In the genomic region with DNA sequence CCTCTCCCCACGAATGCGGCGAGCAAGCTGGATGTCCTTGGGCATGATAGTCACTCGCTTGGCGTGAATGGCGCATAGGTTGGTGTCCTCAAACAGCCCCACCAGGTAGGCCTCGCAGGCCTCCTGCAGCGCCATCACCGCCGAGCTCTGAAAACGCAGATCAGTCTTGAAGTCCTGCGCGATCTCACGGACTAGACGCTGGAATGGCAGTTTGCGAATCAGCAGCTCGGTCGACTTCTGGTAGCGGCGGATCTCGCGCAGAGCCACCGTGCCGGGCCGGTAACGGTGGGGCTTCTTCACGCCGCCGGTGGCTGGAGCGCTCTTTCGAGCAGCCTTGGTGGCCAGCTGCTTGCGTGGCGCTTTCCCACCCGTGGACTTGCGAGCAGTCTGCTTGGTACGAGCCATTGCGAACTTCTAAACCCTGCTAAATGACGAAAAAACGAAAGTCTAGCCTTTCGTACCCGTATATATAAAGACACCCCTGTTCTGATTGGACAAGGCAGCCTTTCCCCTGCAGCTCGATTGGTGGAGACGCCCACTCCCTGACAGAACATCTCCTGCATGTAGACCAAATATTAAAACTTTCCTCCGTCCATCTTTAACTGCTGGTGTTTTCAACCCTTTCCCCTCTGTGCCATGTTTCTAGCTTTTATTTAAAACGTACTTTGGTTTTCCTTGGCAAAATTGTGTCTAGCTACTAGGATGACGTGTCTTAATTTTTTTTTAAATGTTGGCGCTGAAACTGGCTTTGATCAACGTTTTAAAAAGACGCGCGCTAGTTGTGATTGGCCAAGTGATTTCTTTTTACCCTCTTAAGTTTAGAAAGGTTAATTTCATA, we compare ENCODE assay signal across 1 cellular context.
A peak's percentile ranks its signal among the peaks of the same experiment; 100 is the strongest.
TF ChIP-seq lines count a peak whose summit lies in the region.

No MANE protein-coding gene starts in this region.

TF ChIP-seq in WTC11, 78 proteins besides CTCF, POLR2A, EP300 and RAD21 (continued from another document and continues in another):
- TF ChIP-seq, protein P1, sequence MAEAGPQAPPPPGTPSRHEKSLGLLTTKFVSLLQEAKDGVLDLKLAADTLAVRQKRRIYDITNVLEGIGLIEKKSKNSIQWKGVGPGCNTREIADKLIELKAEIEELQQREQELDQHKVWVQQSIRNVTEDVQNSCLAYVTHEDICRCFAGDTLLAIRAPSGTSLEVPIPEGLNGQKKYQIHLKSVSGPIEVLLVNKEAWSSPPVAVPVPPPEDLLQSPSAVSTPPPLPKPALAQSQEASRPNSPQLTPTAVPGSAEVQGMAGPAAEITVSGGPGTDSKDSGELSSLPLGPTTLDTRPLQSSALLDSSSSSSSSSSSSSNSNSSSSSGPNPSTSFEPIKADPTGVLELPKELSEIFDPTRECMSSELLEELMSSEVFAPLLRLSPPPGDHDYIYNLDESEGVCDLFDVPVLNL (CRISPR knock-in tag; IDR thresholded peaks at IDR 0.05; ENCODE audit: borderline replicate concordance, low read depth) = no peak
- TF ChIP-seq, protein P2, sequence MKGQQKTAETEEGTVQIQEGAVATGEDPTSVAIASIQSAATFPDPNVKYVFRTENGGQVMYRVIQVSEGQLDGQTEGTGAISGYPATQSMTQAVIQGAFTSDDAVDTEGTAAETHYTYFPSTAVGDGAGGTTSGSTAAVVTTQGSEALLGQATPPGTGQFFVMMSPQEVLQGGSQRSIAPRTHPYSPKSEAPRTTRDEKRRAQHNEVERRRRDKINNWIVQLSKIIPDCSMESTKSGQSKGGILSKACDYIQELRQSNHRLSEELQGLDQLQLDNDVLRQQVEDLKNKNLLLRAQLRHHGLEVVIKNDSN (CRISPR knock-in tag; IDR thresholded peaks at IDR 0.05) = peak; percentile 44; the same call in 1 of the 2 replicates
- TF ChIP-seq HMGA2 (CRISPR knock-in tag; IDR thresholded peaks at IDR 0.05) (no peak), ATF1 (CRISPR knock-in tag; IDR thresholded peaks at IDR 0.05) (peak; percentile 71; the same call in 1 of the 2 replicates), NFE2L1 (CRISPR knock-in tag; IDR thresholded peaks at IDR 0.05) (0 out of 2 replicates have a peak, but pooled peaks have one; percentile 54), ETV6 (CRISPR knock-in tag; IDR thresholded peaks at IDR 0.05) (peak; percentile 84; the same call in 1 of the 2 replicates), NR3C1 (CRISPR knock-in tag; conservative IDR thresholded peaks at IDR 0.05; ENCODE audit: low read depth) (no peak), PRRX2 (CRISPR knock-in tag; IDR thresholded peaks at IDR 0.05) (0 out of 2 replicates have a peak, but pooled peaks have one; percentile 80), ZNF263 (CRISPR knock-in tag; IDR thresholded peaks at IDR 0.05; ENCODE audit: low read depth) (no peak), JUN (CRISPR knock-in tag; IDR thresholded peaks at IDR 0.05) (0 out of 2 replicates have a peak, but pooled peaks have one; percentile 42), FOXK1 (CRISPR knock-in tag; IDR thresholded peaks at IDR 0.05) (peak; percentile 49; the same call in 1 of the 2 replicates), NFATC4 (CRISPR knock-in tag; IDR thresholded peaks at IDR 0.05) (peak; percentile 79; the same call in 1 of the 2 replicates), ZNF317 (CRISPR knock-in tag; IDR thresholded peaks at IDR 0.05; ENCODE audit: borderline replicate concordance, low read depth) (no peak), JAZF1 (CRISPR knock-in tag; IDR thresholded peaks at IDR 0.05) (no peak), TCF7 (CRISPR knock-in tag; IDR thresholded peaks at IDR 0.05; ENCODE audit: low read depth) (no peak), NR1H2 (CRISPR knock-in tag; IDR thresholded peaks at IDR 0.05) (no peak), EMX1 (CRISPR knock-in tag; IDR thresholded peaks at IDR 0.05) (no peak; the same call in 1 of the 2 replicates), RORB (CRISPR knock-in tag; IDR thresholded peaks at IDR 0.05) (no peak), ZNF671 (CRISPR knock-in tag; IDR thresholded peaks at IDR 0.05) (peak; percentile 40), TEAD4 (CRISPR knock-in tag; IDR thresholded peaks at IDR 0.05) (0 out of 2 replicates have a peak, but pooled peaks have one; percentile 24), KAT7 (CRISPR knock-in tag; IDR thresholded peaks at IDR 0.05; ENCODE audit: borderline replicate concordance) (no peak; the same call in 1 of the 2 replicates), MYBL2 (CRISPR knock-in tag; IDR thresholded peaks at IDR 0.05) (no peak)
- TF ChIP-seq, protein P3, sequence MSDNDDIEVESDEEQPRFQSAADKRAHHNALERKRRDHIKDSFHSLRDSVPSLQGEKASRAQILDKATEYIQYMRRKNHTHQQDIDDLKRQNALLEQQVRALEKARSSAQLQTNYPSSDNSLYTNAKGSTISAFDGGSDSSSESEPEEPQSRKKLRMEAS (CRISPR knock-in tag; IDR thresholded peaks at IDR 0.05) = 0 out of 2 replicates have a peak, but pooled peaks have one; percentile 32
- TF ChIP-seq, protein P4, sequence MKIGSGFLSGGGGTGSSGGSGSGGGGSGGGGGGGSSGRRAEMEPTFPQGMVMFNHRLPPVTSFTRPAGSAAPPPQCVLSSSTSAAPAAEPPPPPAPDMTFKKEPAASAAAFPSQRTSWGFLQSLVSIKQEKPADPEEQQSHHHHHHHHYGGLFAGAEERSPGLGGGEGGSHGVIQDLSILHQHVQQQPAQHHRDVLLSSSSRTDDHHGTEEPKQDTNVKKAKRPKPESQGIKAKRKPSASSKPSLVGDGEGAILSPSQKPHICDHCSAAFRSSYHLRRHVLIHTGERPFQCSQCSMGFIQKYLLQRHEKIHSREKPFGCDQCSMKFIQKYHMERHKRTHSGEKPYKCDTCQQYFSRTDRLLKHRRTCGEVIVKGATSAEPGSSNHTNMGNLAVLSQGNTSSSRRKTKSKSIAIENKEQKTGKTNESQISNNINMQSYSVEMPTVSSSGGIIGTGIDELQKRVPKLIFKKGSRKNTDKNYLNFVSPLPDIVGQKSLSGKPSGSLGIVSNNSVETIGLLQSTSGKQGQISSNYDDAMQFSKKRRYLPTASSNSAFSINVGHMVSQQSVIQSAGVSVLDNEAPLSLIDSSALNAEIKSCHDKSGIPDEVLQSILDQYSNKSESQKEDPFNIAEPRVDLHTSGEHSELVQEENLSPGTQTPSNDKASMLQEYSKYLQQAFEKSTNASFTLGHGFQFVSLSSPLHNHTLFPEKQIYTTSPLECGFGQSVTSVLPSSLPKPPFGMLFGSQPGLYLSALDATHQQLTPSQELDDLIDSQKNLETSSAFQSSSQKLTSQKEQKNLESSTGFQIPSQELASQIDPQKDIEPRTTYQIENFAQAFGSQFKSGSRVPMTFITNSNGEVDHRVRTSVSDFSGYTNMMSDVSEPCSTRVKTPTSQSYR (CRISPR knock-in tag; IDR thresholded peaks at IDR 0.05) = peak; percentile 46; the same call in 1 of the 2 replicates
- TF ChIP-seq, protein P5, sequence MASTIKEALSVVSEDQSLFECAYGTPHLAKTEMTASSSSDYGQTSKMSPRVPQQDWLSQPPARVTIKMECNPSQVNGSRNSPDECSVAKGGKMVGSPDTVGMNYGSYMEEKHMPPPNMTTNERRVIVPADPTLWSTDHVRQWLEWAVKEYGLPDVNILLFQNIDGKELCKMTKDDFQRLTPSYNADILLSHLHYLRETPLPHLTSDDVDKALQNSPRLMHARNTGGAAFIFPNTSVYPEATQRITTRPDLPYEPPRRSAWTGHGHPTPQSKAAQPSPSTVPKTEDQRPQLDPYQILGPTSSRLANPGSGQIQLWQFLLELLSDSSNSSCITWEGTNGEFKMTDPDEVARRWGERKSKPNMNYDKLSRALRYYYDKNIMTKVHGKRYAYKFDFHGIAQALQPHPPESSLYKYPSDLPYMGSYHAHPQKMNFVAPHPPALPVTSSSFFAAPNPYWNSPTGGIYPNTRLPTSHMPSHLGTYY (CRISPR knock-in tag; IDR thresholded peaks at IDR 0.05) = peak; percentile 44
- TF ChIP-seq, protein P6, sequence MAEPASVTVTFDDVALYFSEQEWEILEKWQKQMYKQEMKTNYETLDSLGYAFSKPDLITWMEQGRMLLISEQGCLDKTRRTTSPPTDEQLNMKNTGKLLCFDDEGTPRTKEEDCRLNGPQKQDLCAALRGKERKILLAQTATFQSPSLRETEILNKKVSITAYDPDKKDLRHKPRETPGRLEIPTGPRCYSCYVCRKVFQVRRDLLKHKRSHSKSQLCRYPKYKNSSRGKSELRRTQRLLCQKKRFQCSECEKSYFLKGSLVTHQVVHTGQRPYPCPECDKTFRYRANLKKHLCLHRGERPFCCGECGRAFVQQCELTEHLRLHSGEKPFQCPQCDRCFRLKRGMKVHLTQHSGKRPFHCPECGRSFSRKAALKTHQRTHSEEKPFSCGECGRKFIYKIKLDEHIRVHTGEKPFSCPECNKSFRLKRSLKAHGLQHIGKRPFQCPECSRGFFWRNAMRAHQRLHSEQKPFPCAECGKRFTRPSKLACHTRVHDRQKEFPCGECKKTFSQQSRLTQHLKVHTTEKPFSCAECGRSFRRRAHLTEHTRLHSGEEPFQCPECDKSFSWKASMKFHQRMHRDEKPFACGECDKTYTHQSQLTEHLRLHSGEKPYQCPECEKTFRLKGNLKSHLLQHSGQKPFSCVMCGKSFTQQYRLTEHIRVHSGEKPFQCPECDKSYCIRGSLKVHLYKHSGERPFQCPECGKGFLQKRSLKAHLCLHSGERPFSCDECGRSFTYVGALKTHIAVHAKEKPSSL (CRISPR knock-in tag; conservative IDR thresholded peaks at IDR 0.05) = peak; percentile 73
- TF ChIP-seq, protein P7, sequence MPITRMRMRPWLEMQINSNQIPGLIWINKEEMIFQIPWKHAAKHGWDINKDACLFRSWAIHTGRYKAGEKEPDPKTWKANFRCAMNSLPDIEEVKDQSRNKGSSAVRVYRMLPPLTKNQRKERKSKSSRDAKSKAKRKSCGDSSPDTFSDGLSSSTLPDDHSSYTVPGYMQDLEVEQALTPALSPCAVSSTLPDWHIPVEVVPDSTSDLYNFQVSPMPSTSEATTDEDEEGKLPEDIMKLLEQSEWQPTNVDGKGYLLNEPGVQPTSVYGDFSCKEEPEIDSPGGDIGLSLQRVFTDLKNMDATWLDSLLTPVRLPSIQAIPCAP (CRISPR knock-in tag; IDR thresholded peaks at IDR 0.05) = peak; percentile 58; the same call in 1 of the 2 replicates
- TF ChIP-seq, protein P8, sequence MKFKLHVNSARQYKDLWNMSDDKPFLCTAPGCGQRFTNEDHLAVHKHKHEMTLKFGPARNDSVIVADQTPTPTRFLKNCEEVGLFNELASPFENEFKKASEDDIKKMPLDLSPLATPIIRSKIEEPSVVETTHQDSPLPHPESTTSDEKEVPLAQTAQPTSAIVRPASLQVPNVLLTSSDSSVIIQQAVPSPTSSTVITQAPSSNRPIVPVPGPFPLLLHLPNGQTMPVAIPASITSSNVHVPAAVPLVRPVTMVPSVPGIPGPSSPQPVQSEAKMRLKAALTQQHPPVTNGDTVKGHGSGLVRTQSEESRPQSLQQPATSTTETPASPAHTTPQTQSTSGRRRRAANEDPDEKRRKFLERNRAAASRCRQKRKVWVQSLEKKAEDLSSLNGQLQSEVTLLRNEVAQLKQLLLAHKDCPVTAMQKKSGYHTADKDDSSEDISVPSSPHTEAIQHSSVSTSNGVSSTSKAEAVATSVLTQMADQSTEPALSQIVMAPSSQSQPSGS (CRISPR knock-in tag; IDR thresholded peaks at IDR 0.05; ENCODE audit: borderline replicate concordance, low read depth) = no peak
- TF ChIP-seq, protein P9, sequence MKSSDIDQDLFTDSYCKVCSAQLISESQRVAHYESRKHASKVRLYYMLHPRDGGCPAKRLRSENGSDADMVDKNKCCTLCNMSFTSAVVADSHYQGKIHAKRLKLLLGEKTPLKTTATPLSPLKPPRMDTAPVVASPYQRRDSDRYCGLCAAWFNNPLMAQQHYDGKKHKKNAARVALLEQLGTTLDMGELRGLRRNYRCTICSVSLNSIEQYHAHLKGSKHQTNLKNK (CRISPR knock-in tag; IDR thresholded peaks at IDR 0.05) = no peak
- TF ChIP-seq, protein P10, sequence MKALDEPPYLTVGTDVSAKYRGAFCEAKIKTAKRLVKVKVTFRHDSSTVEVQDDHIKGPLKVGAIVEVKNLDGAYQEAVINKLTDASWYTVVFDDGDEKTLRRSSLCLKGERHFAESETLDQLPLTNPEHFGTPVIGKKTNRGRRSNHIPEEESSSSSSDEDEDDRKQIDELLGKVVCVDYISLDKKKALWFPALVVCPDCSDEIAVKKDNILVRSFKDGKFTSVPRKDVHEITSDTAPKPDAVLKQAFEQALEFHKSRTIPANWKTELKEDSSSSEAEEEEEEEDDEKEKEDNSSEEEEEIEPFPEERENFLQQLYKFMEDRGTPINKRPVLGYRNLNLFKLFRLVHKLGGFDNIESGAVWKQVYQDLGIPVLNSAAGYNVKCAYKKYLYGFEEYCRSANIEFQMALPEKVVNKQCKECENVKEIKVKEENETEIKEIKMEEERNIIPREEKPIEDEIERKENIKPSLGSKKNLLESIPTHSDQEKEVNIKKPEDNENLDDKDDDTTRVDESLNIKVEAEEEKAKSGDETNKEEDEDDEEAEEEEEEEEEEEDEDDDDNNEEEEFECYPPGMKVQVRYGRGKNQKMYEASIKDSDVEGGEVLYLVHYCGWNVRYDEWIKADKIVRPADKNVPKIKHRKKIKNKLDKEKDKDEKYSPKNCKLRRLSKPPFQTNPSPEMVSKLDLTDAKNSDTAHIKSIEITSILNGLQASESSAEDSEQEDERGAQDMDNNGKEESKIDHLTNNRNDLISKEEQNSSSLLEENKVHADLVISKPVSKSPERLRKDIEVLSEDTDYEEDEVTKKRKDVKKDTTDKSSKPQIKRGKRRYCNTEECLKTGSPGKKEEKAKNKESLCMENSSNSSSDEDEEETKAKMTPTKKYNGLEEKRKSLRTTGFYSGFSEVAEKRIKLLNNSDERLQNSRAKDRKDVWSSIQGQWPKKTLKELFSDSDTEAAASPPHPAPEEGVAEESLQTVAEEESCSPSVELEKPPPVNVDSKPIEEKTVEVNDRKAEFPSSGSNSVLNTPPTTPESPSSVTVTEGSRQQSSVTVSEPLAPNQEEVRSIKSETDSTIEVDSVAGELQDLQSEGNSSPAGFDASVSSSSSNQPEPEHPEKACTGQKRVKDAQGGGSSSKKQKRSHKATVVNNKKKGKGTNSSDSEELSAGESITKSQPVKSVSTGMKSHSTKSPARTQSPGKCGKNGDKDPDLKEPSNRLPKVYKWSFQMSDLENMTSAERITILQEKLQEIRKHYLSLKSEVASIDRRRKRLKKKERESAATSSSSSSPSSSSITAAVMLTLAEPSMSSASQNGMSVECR (CRISPR knock-in tag; IDR thresholded peaks at IDR 0.05; ENCODE audit: borderline replicate concordance) = peak; percentile 85
- TF ChIP-seq, protein P11, sequence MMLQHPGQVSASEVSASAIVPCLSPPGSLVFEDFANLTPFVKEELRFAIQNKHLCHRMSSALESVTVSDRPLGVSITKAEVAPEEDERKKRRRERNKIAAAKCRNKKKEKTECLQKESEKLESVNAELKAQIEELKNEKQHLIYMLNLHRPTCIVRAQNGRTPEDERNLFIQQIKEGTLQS (CRISPR knock-in tag; conservative IDR thresholded peaks at IDR 0.05) = no peak
- TF ChIP-seq, protein P12, sequence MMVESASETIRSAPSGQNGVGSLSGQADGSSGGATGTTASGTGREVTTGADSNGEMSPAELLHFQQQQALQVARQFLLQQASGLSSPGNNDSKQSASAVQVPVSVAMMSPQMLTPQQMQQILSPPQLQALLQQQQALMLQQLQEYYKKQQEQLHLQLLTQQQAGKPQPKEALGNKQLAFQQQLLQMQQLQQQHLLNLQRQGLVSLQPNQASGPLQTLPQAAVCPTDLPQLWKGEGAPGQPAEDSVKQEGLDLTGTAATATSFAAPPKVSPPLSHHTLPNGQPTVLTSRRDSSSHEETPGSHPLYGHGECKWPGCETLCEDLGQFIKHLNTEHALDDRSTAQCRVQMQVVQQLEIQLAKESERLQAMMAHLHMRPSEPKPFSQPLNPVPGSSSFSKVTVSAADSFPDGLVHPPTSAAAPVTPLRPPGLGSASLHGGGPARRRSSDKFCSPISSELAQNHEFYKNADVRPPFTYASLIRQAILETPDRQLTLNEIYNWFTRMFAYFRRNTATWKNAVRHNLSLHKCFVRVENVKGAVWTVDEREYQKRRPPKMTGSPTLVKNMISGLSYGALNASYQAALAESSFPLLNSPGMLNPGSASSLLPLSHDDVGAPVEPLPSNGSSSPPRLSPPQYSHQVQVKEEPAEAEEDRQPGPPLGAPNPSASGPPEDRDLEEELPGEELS (CRISPR knock-in tag; IDR thresholded peaks at IDR 0.05) = peak; percentile 62; the same call in 1 of the 2 replicates
